Comparison of ENCODE assay signal across 8 cellular contexts in genomic region chr2:131492015-131492417, GRCh38. TPM values are rescaled to one million over a fixed set of nuclear protein-coding genes. Genes with fewer than 3 reads are reported as not detected.
A peak's percentile ranks its signal among the peaks of the same experiment; 100 is the strongest.
DNase-seq lines count a peak whose midpoint lies in the region; ATAC-seq and TF ChIP-seq lines count a peak whose summit lies in the region.
"Not testable (repeated sequence)": the region's sequence is repeated elsewhere in the genome, so short reads cannot be mapped to it uniquely, and the experiment has no call there.

MZT2A (minus strand) TSS chr2:131492397; CDS start chr2:131492376, 21 bp downstream.

- H3K9me3 Mint-ChIP-seq in activated T-cell treated with anti-CD3 and anti-CD28 coated beads, Interleukin-2, amount 50 U/mL, for 72 hours = not testable (repeated sequence)

- DNase-seq in AG04449 (ENCODE audit: low read depth, low spot score); activated T-cell treated with anti-CD3 and anti-CD28 coated beads, Interleukin-2, amount 50 U/mL, for 72 hours; left lung: not testable (repeated sequence)

- intact Hi-C loops in left lung (cut with DNase I) = not testable (repeated sequence)

- peak within 1 kb of the TSS; percentile 97 for H2AFZ ChIP-seq in Loucy (ENCODE audit: low read length)

- H4K20me1 ChIP-seq in Loucy (ENCODE audit: insufficient read depth, low read length, poor library complexity, severe bottlenecking) = peaks cover 49% of the 10 kb centered on the region

- H3K4me1 Mint-ChIP-seq in activated T-cell treated with anti-CD3 and anti-CD28 coated beads, Interleukin-2, amount 50 U/mL, for 72 hours (ENCODE audit: low read depth) = peaks cover 51% of the 10 kb centered on the region

- H3K4me1 ChIP-seq in Loucy (ENCODE audit: insufficient read depth, low read length, poor library complexity, severe bottlenecking) (peaks cover 34% of the 10 kb centered on the region), left lung (peaks cover 16 to 28% of the 10 kb centered on the region in 2 donors)
- not testable (repeated sequence) for H3K4me1 ChIP-seq in rectal smooth muscle tissue (ENCODE audit: control insufficient read depth, insufficient read depth, low read length)

- peak within 1 kb of the TSS; percentile 86 to 87 for H3K27ac ChIP-seq in left lung
- H3K27ac ChIP-seq in rectal smooth muscle tissue (ENCODE audit: low read depth, low read length) = peak within 1 kb of the TSS; percentile 89

- H3K9ac ChIP-seq in Loucy (ENCODE audit: low read depth, low read length, poor library complexity, severe bottlenecking) (peak within 1 kb of the TSS; percentile 99), rectal smooth muscle tissue (ENCODE audit: low read length) (peak within 1 kb of the TSS; percentile 80)

- POLR2A ChIA-PET in AG04449 (lab: Yijun Ruan, JAX) = not testable (repeated sequence)

- not testable (repeated sequence) for H3K36me3 ChIP-seq in Loucy (ENCODE audit: insufficient read depth, low read length); left lung; rectal smooth muscle tissue (ENCODE audit: control insufficient read depth, insufficient read depth, low read length)

- H3F3A ChIP-seq in Loucy (ENCODE audit: low read depth) = not testable (repeated sequence)

- CTCF ChIA-PET in AG04449 (lab: Yijun Ruan, JAX) = interaction anchor here (1.0 to 2.9 kb wide), 9 partner anchors 9 to 235 kb away, joined by 3 to 18 read pairs (median 6); no protein-coding TSS in a partner anchor

- in situ Hi-C loops in endometrial microvascular endothelial cells (cut with HindIII; ENCODE audit: inconsistent ontology term, low pct_unique_long_range_greater_than_20kb, low sequenced_read_pairs) = not testable (repeated sequence)

- ATAC-seq in GM18909 (IDR thresholded peaks at IDR 0.05; ENCODE audit: poor library complexity, unreplicated experiment) (peak; percentile 15), HG02798 (IDR thresholded peaks at IDR 0.05; ENCODE audit: poor library complexity, unreplicated experiment) (peak; percentile 12)
- ATAC-seq in activated T-cell treated with anti-CD3 and anti-CD28 coated beads, Interleukin-2, amount 50 U/mL, for 72 hours (replicated peaks in 1 of 2) = peak; percentile 4 to 12
- ATAC-seq in left lung = not testable (repeated sequence)

- H3K79me2 ChIP-seq in Loucy (ENCODE audit: insufficient read depth, low read length) = peaks cover 84% of the 10 kb centered on the region

- H3K4me3 ChIP-seq in AG04449 (ENCODE audit: low read depth, low read length) (peak within 1 kb of the TSS; percentile 88), Loucy (ENCODE audit: low read length, poor library complexity, severe bottlenecking) (peak within 1 kb of the TSS; percentile 99), left lung (peak within 1 kb of the TSS; percentile 70 to 75), rectal smooth muscle tissue (ENCODE audit: low read length) (peak within 1 kb of the TSS; percentile 92)

- H3K36me3 Mint-ChIP-seq in activated T-cell treated with anti-CD3 and anti-CD28 coated beads, Interleukin-2, amount 50 U/mL, for 72 hours (ENCODE audit: insufficient read depth in 2 of 2) = peaks cover 3 to 15% of the 10 kb centered on the region in 2 donors

- H3K27me3 ChIP-seq in Loucy (ENCODE audit: insufficient read depth, low read length, poor library complexity, severe bottlenecking); left lung; rectal smooth muscle tissue (ENCODE audit: control insufficient read depth, insufficient read depth, low read length): not testable (repeated sequence)

- not testable (repeated sequence) for TF ChIP-seq CTCF in AG04449 (IDR thresholded peaks at IDR 0.05; ENCODE audit: insufficient read depth, low read length, missing control alignments); Loucy (conservative IDR thresholded peaks at IDR 0.05; ENCODE audit: low read length); left lung (IDR thresholded peaks at IDR 0.05)

- peak within 1 kb of the TSS; percentile 96 for H3K27ac Mint-ChIP-seq in activated T-cell treated with anti-CD3 and anti-CD28 coated beads, Interleukin-2, amount 50 U/mL, for 72 hours

- not testable (repeated sequence) for H3K9me3 ChIP-seq in Loucy (ENCODE audit: insufficient read depth, low read depth, low read length); left lung

- H3K4me2 ChIP-seq in Loucy (ENCODE audit: low read depth, low read length, poor library complexity, severe bottlenecking) = peak within 1 kb of the TSS; percentile 96

- H3K9me2 ChIP-seq in Loucy (replicated peaks; ENCODE audit: low read depth, low read length) = not testable (repeated sequence)

- peak within 1 kb of the TSS; percentile 94 to 97 for H3K4me3 Mint-ChIP-seq in activated T-cell treated with anti-CD3 and anti-CD28 coated beads, Interleukin-2, amount 50 U/mL, for 72 hours

- not testable (repeated sequence) for H3K27me3 Mint-ChIP-seq in activated T-cell treated with anti-CD3 and anti-CD28 coated beads, Interleukin-2, amount 50 U/mL, for 72 hours (ENCODE audit: low read depth)

RNA-seq across cellular contexts. Expression of gene MZT2A, which starts in this region (rescaled TPM):
- 100 to 1,000 TPM; 158 to 178 TPM for total RNA-seq in activated T-cell treated with anti-CD3 and anti-CD28 coated beads, Interleukin-2, amount 50 U/mL, for 72 hours
- total RNA-seq in endometrial microvascular endothelial cells (ENCODE audit: inconsistent ontology term) (102 TPM), left lung (10 to 100 TPM; 43.4 to 59.8 TPM)
